In genomic region chr19:50455992-50456391, GRCh38 we compare ENCODE assay signal across 38 cellular contexts. TPM values are rescaled to one million over a fixed set of nuclear protein-coding genes. Genes with fewer than 3 reads are reported as not detected.
"Had no signal": no experiment of that assay in that cellular context is flagged by ENCODE, and none has a peak within 500 bp of the region (broad histone marks: within the 10 kb centered on the region; RNA-seq: fewer than 3 reads in every experiment).

No MANE protein-coding gene starts in this region.

- H3K27ac ChIP-seq: ascending aorta, cardiac muscle cell, VCaP had no signal

- H3K9me3 Mint-ChIP-seq: activated B cell treated with CpG ODN at 0.5 μM for 24 hours; activated CD4-positive, alpha-beta memory T cell treated with anti-CD3 and anti-CD28 coated beads for 36 hours; activated CD4-positive, alpha-beta T cell treated with anti-CD3 and anti-CD28 coated beads, Interleukin-2, amount 10 ng/mL, durations not matched to agents 24 days and 14 days; activated naive CD4-positive, alpha-beta T cell treated with anti-CD3 and anti-CD28 coated beads, Interleukin-2, amount 10 ng/mL, durations not matched to agents 7 days and 5 days; activated naive CD4-positive, alpha-beta T cell treated with anti-CD3 and anti-CD28 coated beads, Interleukin-2, amount 50 U/mL, for 24 hours; activated naive CD8-positive, alpha-beta T cell treated with anti-CD3 and anti-CD28 coated beads, Interleukin-2, amount 10 ng/mL, durations not matched to agents 7 days and 5 days; activated naive CD8-positive, alpha-beta T cell treated with anti-CD3 and anti-CD28 coated beads, Interleukin-2, amount 50 U/mL, for 24 hours; activated T-cell treated with anti-CD3 and anti-CD28 coated beads, Interleukin-2, amount 50 U/mL, for 4 hours; activated T-helper 2 cell treated with anti-CD3 and anti-CD28 coated beads, Interferon-gamma antibody, Interleukin-2, Interleukin-4, amounts not matched to agents 10 μg/mL and 5 μg/mL and 100 μg/mL, durations not matched to agents 14 hours and 24 hours and 36 hours; central memory CD8-positive, alpha-beta T cell; T-helper 1 cell treated with Interleukin-12 subunit alpha and Interleukin-12 subunit beta and Interleukin-4 antibody, amounts not matched to agents 30 μg/mL and 1 μg/mL, for 36 hours; T-helper 2 cell treated with Interferon-gamma antibody and Interleukin-4, amounts not matched to agents 5 μg/mL and 100 μg/mL, for 36 hours had no signal

- ATAC-seq: activated CD8-positive, alpha-beta memory T cell treated with anti-CD3 and anti-CD28 coated beads, Interleukin-2, amount 10 ng/mL, durations not matched to agents 7 days and 5 days; activated CD8-positive, alpha-beta T cell treated with anti-CD3 and anti-CD28 coated beads, Interleukin-2, amount 10 ng/mL, durations not matched to agents 7 days and 5 days; activated naive CD8-positive, alpha-beta T cell treated with anti-CD3 and anti-CD28 coated beads, Interleukin-2, amount 50 U/mL, for 24 hours; activated T-cell treated with anti-CD3 and anti-CD28 coated beads, Interleukin-2, amount 50 U/mL, for 4 hours had no signal

- DNase-seq: activated B cell treated with CpG ODN at 0.5 μM for 24 hours; activated CD4-positive, alpha-beta memory T cell treated with anti-CD3 and anti-CD28 coated beads for 36 hours; activated CD4-positive, alpha-beta T cell treated with anti-CD3 and anti-CD28 coated beads for 4 hours; activated CD4-positive, alpha-beta T cell treated with anti-CD3 and anti-CD28 coated beads, Interleukin-2, amount 10 ng/mL, durations not matched to agents 24 days and 14 days; activated CD4-positive, alpha-beta T cell treated with anti-CD3 and anti-CD28 coated beads, Interleukin-2, amount 50 U/mL, for 1 hour; activated CD4-positive, alpha-beta T cell treated with anti-CD3 and anti-CD28 coated beads, Interleukin-2, amount 50 U/mL, for 4 hours; activated CD4-positive, CD25-positive, alpha-beta regulatory T cell treated with anti-CD3 and anti-CD28 coated beads, Interleukin-2, amount 50 U/mL, for 72 hours; activated CD8-positive, alpha-beta memory T cell treated with anti-CD3 and anti-CD28 coated beads for 24 hours; activated CD8-positive, alpha-beta memory T cell treated with anti-CD3 and anti-CD28 coated beads, Interleukin-2, amount 10 ng/mL, durations not matched to agents 7 days and 5 days; activated CD8-positive, alpha-beta memory T cell treated with anti-CD3 and anti-CD28 coated beads, Interleukin-2, amount 50 U/mL, for 48 hours; activated CD8-positive, alpha-beta T cell treated with anti-CD3 and anti-CD28 coated beads, Interleukin-2, amount 10 ng/mL, durations not matched to agents 7 days and 5 days; activated effector memory CD4-positive, alpha-beta T cell treated with Interleukin-2 at 50 U/mL for 16 hours; activated gamma-delta T cell; activated naive CD4-positive, alpha-beta T cell treated with anti-CD3 and anti-CD28 coated beads, Interleukin-2, amount 10 ng/mL, durations not matched to agents 7 days and 5 days; activated naive CD4-positive, alpha-beta T cell treated with Interleukin-2 at 50 U/mL for 16 hours; activated naive CD8-positive, alpha-beta T cell treated with anti-CD3 and anti-CD28 coated beads, Interleukin-2, amount 10 ng/mL, durations not matched to agents 7 days and 5 days; activated naive CD8-positive, alpha-beta T cell treated with anti-CD3 and anti-CD28 coated beads, Interleukin-2, amount 50 U/mL, for 24 hours; activated T-cell treated with anti-CD3 and anti-CD28 coated beads, Interleukin-2, amount 50 U/mL, for 4 hours; amygdala; anterior cingulate cortex; caudate nucleus; cerebellar nuclear complex; T-helper 1 cell; T-helper 2 cell; T-helper 9 cell had no signal

- H3K4me3 Mint-ChIP-seq: activated B cell treated with CpG ODN at 0.5 μM for 24 hours; activated CD4-positive, alpha-beta memory T cell treated with anti-CD3 and anti-CD28 coated beads for 36 hours; activated CD4-positive, alpha-beta T cell treated with anti-CD3 and anti-CD28 coated beads, Interleukin-2, amount 10 ng/mL, durations not matched to agents 24 days and 14 days; activated CD8-positive, alpha-beta memory T cell treated with anti-CD3 and anti-CD28 coated beads, Interleukin-2, amount 10 ng/mL, durations not matched to agents 7 days and 5 days; activated CD8-positive, alpha-beta T cell treated with anti-CD3 and anti-CD28 coated beads, Interleukin-2, amount 10 ng/mL, durations not matched to agents 7 days and 5 days; activated naive CD4-positive, alpha-beta T cell treated with anti-CD3 and anti-CD28 coated beads, Interleukin-2, amount 10 ng/mL, durations not matched to agents 7 days and 5 days; activated naive CD4-positive, alpha-beta T cell treated with anti-CD3 and anti-CD28 coated beads, Interleukin-2, amount 50 U/mL, for 24 hours; activated naive CD8-positive, alpha-beta T cell; activated naive CD8-positive, alpha-beta T cell treated with anti-CD3 and anti-CD28 coated beads, Interleukin-2, amount 10 ng/mL, durations not matched to agents 7 days and 5 days; activated naive CD8-positive, alpha-beta T cell treated with anti-CD3 and anti-CD28 coated beads, Interleukin-2, amount 50 U/mL, for 24 hours; activated T-cell treated with anti-CD3 and anti-CD28 coated beads, Interleukin-2, amount 50 U/mL, for 4 hours; central memory CD8-positive, alpha-beta T cell; T-helper 1 cell treated with Interleukin-12 subunit alpha and Interleukin-12 subunit beta and Interleukin-4 antibody, amounts not matched to agents 30 μg/mL and 1 μg/mL, for 36 hours; T-helper 2 cell treated with Interferon-gamma antibody and Interleukin-4, amounts not matched to agents 5 μg/mL and 100 μg/mL, for 36 hours had no signal

- H3K4me3 ChIP-seq: ascending aorta, cardiac muscle cell had no signal

- H3K27me3 Mint-ChIP-seq: activated B cell treated with CpG ODN at 0.5 μM for 24 hours had no signal

- H3K27me3 ChIP-seq: cardiac muscle cell had no signal

- H3K27ac Mint-ChIP-seq: activated B cell treated with CpG ODN at 0.5 μM for 24 hours; activated CD4-positive, alpha-beta memory T cell treated with anti-CD3 and anti-CD28 coated beads for 36 hours; activated CD4-positive, alpha-beta T cell treated with anti-CD3 and anti-CD28 coated beads, Interleukin-2, amount 10 ng/mL, durations not matched to agents 24 days and 14 days; activated CD8-positive, alpha-beta memory T cell treated with anti-CD3 and anti-CD28 coated beads, Interleukin-2, amount 10 ng/mL, durations not matched to agents 7 days and 5 days; activated CD8-positive, alpha-beta T cell treated with anti-CD3 and anti-CD28 coated beads, Interleukin-2, amount 10 ng/mL, durations not matched to agents 7 days and 5 days; activated naive CD4-positive, alpha-beta T cell treated with anti-CD3 and anti-CD28 coated beads, Interleukin-2, amount 10 ng/mL, durations not matched to agents 7 days and 5 days; activated naive CD4-positive, alpha-beta T cell treated with anti-CD3 and anti-CD28 coated beads, Interleukin-2, amount 50 U/mL, for 24 hours; activated naive CD8-positive, alpha-beta T cell treated with anti-CD3 and anti-CD28 coated beads, Interleukin-2, amount 10 ng/mL, durations not matched to agents 7 days and 5 days; activated naive CD8-positive, alpha-beta T cell treated with anti-CD3 and anti-CD28 coated beads, Interleukin-2, amount 50 U/mL, for 24 hours; activated T-helper 2 cell treated with anti-CD3 and anti-CD28 coated beads, Interferon-gamma antibody, Interleukin-2, Interleukin-4, amounts not matched to agents 10 μg/mL and 5 μg/mL and 100 μg/mL, durations not matched to agents 14 hours and 24 hours and 36 hours; brain; T-helper 1 cell treated with Interleukin-12 subunit alpha and Interleukin-12 subunit beta and Interleukin-4 antibody, amounts not matched to agents 30 μg/mL and 1 μg/mL, for 36 hours; T-helper 2 cell treated with Interferon-gamma antibody and Interleukin-4, amounts not matched to agents 5 μg/mL and 100 μg/mL, for 36 hours had no signal

- FAIRE-seq: bronchial epithelial cell, TTC549 had no signal

- H3K9me3 ChIP-seq: ascending aorta had no signal

- H3K36me3 ChIP-seq: ascending aorta, cardiac muscle cell had no signal

- H3K4me1 ChIP-seq: ascending aorta had no signal

- H3K36me3 Mint-ChIP-seq: activated CD4-positive, alpha-beta memory T cell treated with anti-CD3 and anti-CD28 coated beads for 36 hours; activated CD8-positive, alpha-beta memory T cell treated with anti-CD3 and anti-CD28 coated beads, Interleukin-2, amount 10 ng/mL, durations not matched to agents 7 days and 5 days; activated naive CD4-positive, alpha-beta T cell treated with anti-CD3 and anti-CD28 coated beads, Interleukin-2, amount 10 ng/mL, durations not matched to agents 7 days and 5 days; activated naive CD4-positive, alpha-beta T cell treated with anti-CD3 and anti-CD28 coated beads, Interleukin-2, amount 50 U/mL, for 24 hours; activated naive CD8-positive, alpha-beta T cell treated with anti-CD3 and anti-CD28 coated beads, Interleukin-2, amount 10 ng/mL, durations not matched to agents 7 days and 5 days; brain had no signal

- H3K4me1 Mint-ChIP-seq: central memory CD8-positive, alpha-beta T cell had no signal

RNA-seq across cellular contexts. Expression of gene GARIN5A, which starts 20.7 kb away (rescaled TPM):
- total RNA-seq: activated CD8-positive, alpha-beta memory T cell treated with anti-CD3 and anti-CD28 coated beads, Interleukin-2, amount 10 ng/mL, durations not matched to agents 7 days and 5 days; ascending aorta had no signal

RNA-seq across cellular contexts. Expression of gene MYBPC2, which starts 23.3 kb away (rescaled TPM):
- total RNA-seq: activated CD8-positive, alpha-beta memory T cell treated with anti-CD3 and anti-CD28 coated beads, Interleukin-2, amount 10 ng/mL, durations not matched to agents 7 days and 5 days; activated CD8-positive, alpha-beta T cell treated with anti-CD3 and anti-CD28 coated beads, Interleukin-2, amount 10 ng/mL, durations not matched to agents 7 days and 5 days; ascending aorta; bronchial epithelial cell; chondrocyte had no signal

RNA-seq across cellular contexts. Expression of gene SPIB, which starts 37.3 kb away (rescaled TPM):
- total RNA-seq: ascending aorta, bronchial epithelial cell, chondrocyte had no signal
